12 cellular contexts compared by ENCODE assay signal in genomic region chr2:109126501-109126860, GRCh38. TPM values are rescaled to one million over a fixed set of nuclear protein-coding genes. Genes with fewer than 3 reads are reported as not detected.
DNase-seq lines count a peak whose midpoint lies in the region; ATAC-seq and TF ChIP-seq lines count a peak whose summit lies in the region.
"Had no signal": no experiment of that assay in that cellular context is flagged by ENCODE, and none has a peak within 500 bp of the region (broad histone marks: within the 10 kb centered on the region; RNA-seq: fewer than 3 reads in every experiment).

No MANE protein-coding gene starts in this region.

- peaks cover 9% of the 10 kb centered on the region for H3K27me3 Mint-ChIP-seq in endothelial cell (ENCODE audit: unreplicated experiment)

- H3K27ac Mint-ChIP-seq in endothelial cell (ENCODE audit: unreplicated experiment) = no peak overlapping the region
- H3K27ac Mint-ChIP-seq: IgD-negative memory B cell had no signal

- DNase-seq in Daoy (ENCODE audit: low read depth) (peak; percentile 83), NB4 (ENCODE audit: low read depth) (peak; percentile 86), dedifferentiated amniotic fluid mesenchymal stem cell (ENCODE audit: extremely low spot score) (peak; percentile 60), non-pigmented ciliary epithelial cell (ENCODE audit: low read depth) (peak; percentile 82), GDM1 (lab: John Stamatoyannopoulos, UW) (no peak), endothelial cell (ENCODE audit: low spot score) (no peak)
- no peak for DNase-seq in activated effector memory CD4-positive, alpha-beta T cell treated with anti-CD3 and anti-CD28 coated beads, Interleukin-2, amount 50 U/mL, for 16 hours
- DNase-seq: kidney glomerular epithelial cell, NCI-H524 had no signal

- no peaks in the 10 kb centered on the region for H3K9me3 Mint-ChIP-seq in endothelial cell (ENCODE audit: unreplicated experiment)
- H3K9me3 Mint-ChIP-seq: IgD-negative memory B cell had no signal

- peaks cover 4% of the 10 kb centered on the region for H3K36me3 Mint-ChIP-seq in endothelial cell (ENCODE audit: low read depth, unreplicated experiment)

- no peak overlapping the region for H3K4me3 Mint-ChIP-seq in endothelial cell (ENCODE audit: unreplicated experiment)

- ATAC-seq in GM21576 (IDR thresholded peaks at IDR 0.05; ENCODE audit: unreplicated experiment) = no peak

- no peak for TF ChIP-seq CTCF in NB4 (IDR thresholded peaks at IDR 0.05; ENCODE audit: low read depth, low read length)
- TF ChIP-seq CTCF in endothelial cell (IDR thresholded peaks at IDR 0.05; ENCODE audit: unreplicated experiment) = no peak

- TF ChIP-seq POLR2A in NB4 (IDR thresholded peaks at IDR 0.05; ENCODE audit: extremely low read depth, insufficient read length) = no peak

- H3K4me3 ChIP-seq in NB4 (ENCODE audit: low read depth, low read length) = no peak overlapping the region

- H3K4me1 Mint-ChIP-seq in endothelial cell (ENCODE audit: unreplicated experiment) = peaks cover 11% of the 10 kb centered on the region

RNA-seq across cellular contexts. Expression of gene SH3RF3, which starts 2.5 kb away (rescaled TPM):
- 3.0 and 3.3 TPM in 2 replicates for total RNA-seq in Daoy (2014; rRNA removed; shearing (Covaris generic))
- total RNA-seq in endothelial cell (ENCODE audit: unreplicated experiment) = 12.8 TPM
- total RNA-seq: G401 had no signal

Comparison
In these comparisons a context has a peak if more than half of its experiments do, and no peak if none do; other contexts are left out.
1. DNase-seq: peak in Daoy (single experiment), NB4 (single experiment), dedifferentiated amniotic fluid mesenchymal stem cell (single experiment) and non-pigmented ciliary epithelial cell (single experiment); none in activated effector memory CD4-positive, alpha-beta T cell treated with anti-CD3 and anti-CD28 coated beads, Interleukin-2, amount 50 U/mL, for 16 hours (single experiment), GDM1 (single experiment) and endothelial cell (single experiment).